13 cellular contexts compared by ENCODE assay signal in genomic region chr18:13811993-13812392, GRCh38. TPM values are rescaled to one million over a fixed set of nuclear protein-coding genes. Genes with fewer than 3 reads are reported as not detected.
DNase-seq lines count a peak whose midpoint lies in the region; ATAC-seq and TF ChIP-seq lines count a peak whose summit lies in the region.
"Had no signal": no experiment of that assay in that cellular context is flagged by ENCODE, and none has a peak within 500 bp of the region (broad histone marks: within the 10 kb centered on the region; RNA-seq: fewer than 3 reads in every experiment).

No MANE protein-coding gene starts in this region.

- H3K9me3 Mint-ChIP-seq in HFFc6 (no peaks in the 10 kb centered on the region), nephron progenitor cell (no peaks in the 10 kb centered on the region)
- H3K9me3 Mint-ChIP-seq: T-helper 2 cell treated with Interferon-gamma antibody and Interleukin-4, amounts not matched to agents 5 μg/mL and 100 μg/mL, for 36 hours had no signal

- no peak overlapping the region for H3K27ac Mint-ChIP-seq in HFFc6
- no peak overlapping the region for H3K27ac Mint-ChIP-seq in nephron progenitor cell
- H3K27ac Mint-ChIP-seq: T-helper 2 cell treated with Interferon-gamma antibody and Interleukin-4, amounts not matched to agents 5 μg/mL and 100 μg/mL, for 36 hours had no signal

- TF ChIP-seq CTCF in HFFc6 (IDR thresholded peaks at IDR 0.05) (peak; percentile 53), VCaP (conservative IDR thresholded peaks at IDR 0.05) (peak; percentile 50), nephron progenitor cell (IDR thresholded peaks at IDR 0.05) (peak; percentile 27)

- H3K36me3 Mint-ChIP-seq in HFFc6 (ENCODE audit: low read depth), result no peaks in the 10 kb centered on the region
- no peaks in the 10 kb centered on the region for H3K36me3 Mint-ChIP-seq in nephron progenitor cell (ENCODE audit: low read depth)

- H3K27ac ChIP-seq in VCaP, result no peak overlapping the region

- ATAC-seq in HG03135 (IDR thresholded peaks at IDR 0.05; ENCODE audit: unreplicated experiment), result no peak
- ATAC-seq in GM18870 (IDR thresholded peaks at IDR 0.05; ENCODE audit: unreplicated experiment), result no peak
- ATAC-seq: left ventricle myocardium superior had no signal

- DNase-seq in NCI-H748 (lab: John Stamatoyannopoulos, UW; ENCODE audit: unreplicated experiment) (peak; percentile 24), NCI-H748 treated with DMSO at 0.1 percent for 48 hours (lab: John Stamatoyannopoulos, UW) (no peak), HFFc6 (no peak), nephron progenitor cell (no peak), NCI-H1048 (lab: John Stamatoyannopoulos, UW) (no peak)
- DNase-seq: central memory CD4-positive, alpha-beta T cell; left ventricle myocardium superior; NCI-H446; stimulated activated CD4-positive, alpha-beta T cell treated with anti-CD3 and anti-CD28 coated beads, Interleukin-4, amount 100 ng/mL, for 4 hours had no signal

- H3K4me3 Mint-ChIP-seq in HFFc6 (no peak overlapping the region), nephron progenitor cell (no peak overlapping the region)
- H3K4me3 Mint-ChIP-seq: T-helper 2 cell treated with Interferon-gamma antibody and Interleukin-4, amounts not matched to agents 5 μg/mL and 100 μg/mL, for 36 hours had no signal

- H3K27me3 Mint-ChIP-seq in HFFc6 (ENCODE audit: insufficient read depth) (peaks cover 8% of the 10 kb centered on the region; the same call in 1 of the 2 replicates), nephron progenitor cell (ENCODE audit: low read depth, poor library complexity) (peaks cover 5% of the 10 kb centered on the region)

- peaks cover 5% of the 10 kb centered on the region; the same call in 1 of the 2 replicates for H3K4me1 Mint-ChIP-seq in HFFc6 (ENCODE audit: low read depth)
- H3K4me1 Mint-ChIP-seq in nephron progenitor cell, result peaks cover 5% of the 10 kb centered on the region

RNA-seq across cellular contexts. Expression of gene MC5R, which starts 12.0 kb away (rescaled TPM):
- total RNA-seq in HFFc6 (2021; fragmentation: NEBNext Ultra II Directional; extraction: Animal tissue kit (Norgen Biotek cat#: 25700)), result not detected
- total RNA-seq: left ventricle myocardium superior had no signal
